10 cellular contexts compared by ENCODE assay signal in the genomic region with DNA sequence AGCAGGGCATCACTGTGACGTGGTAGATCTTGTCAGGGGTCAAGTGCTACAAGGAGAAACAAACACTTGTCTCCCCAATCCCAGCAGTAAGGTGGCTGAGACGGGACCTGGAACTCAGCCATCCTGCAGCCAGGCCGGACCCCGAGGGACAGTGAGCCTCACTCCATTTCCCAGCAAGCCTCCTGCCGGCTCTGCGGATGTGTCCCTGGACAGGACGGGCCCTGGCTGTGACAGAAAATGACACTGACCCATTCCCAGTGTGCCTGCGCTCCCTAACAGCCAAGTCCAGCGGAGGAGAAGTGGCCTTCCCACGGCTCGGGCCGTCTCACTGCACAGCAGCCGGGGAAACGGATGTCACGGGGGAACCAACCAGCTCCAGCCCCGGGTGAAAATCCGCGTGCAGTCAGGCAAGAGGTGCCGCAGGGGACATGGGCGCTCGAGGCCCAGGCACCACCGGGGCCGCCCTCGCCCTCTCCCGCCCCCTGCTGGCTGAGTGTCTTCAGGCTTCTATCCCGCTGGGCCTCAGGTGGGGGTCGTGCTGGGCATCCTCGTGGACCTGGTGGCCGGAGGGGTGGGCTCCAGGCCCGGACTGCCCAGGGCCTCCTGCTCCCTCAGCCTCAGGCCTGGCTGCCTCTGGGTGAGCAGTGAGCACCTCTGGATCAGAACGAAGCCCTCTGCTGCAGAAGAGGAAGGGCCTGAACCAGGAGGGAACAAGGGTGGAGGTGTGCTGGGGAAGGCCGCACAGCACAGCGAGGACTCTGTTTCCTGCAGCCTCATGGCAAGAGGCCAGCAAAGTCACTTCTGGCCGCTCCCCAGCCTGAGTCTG. TPM values are rescaled to one million over a fixed set of nuclear protein-coding genes. Genes with fewer than 3 reads are reported as not detected.
DNase-seq lines count a peak whose midpoint lies in the region; ATAC-seq and TF ChIP-seq lines count a peak whose summit lies in the region.
"Had no signal": no experiment of that assay in that cellular context is flagged by ENCODE, and none has a peak within 500 bp of the region (broad histone marks: within the 10 kb centered on the region; RNA-seq: fewer than 3 reads in every experiment).

No MANE protein-coding gene starts in this region.

- DNase-seq in BE2C: peak; percentile 83
- DNase-seq in H7: peak; percentile 92
- peak; percentile 33 for DNase-seq in activated naive CD4-positive, alpha-beta T cell treated with Interleukin-2 at 50 U/mL for 16 hours
- peak in 1 of 9 donors; percentile 22 for DNase-seq in naive thymus-derived CD4-positive, alpha-beta T cell
- DNase-seq in NCI-H2107 (lab: John Stamatoyannopoulos, UW): no peak
- no peak for DNase-seq in AG08396 (ENCODE audit: low spot score)
- no peak for DNase-seq in activated CD4-positive, CD25-positive, alpha-beta regulatory T cell treated with anti-CD3 and anti-CD28 coated beads, Interleukin-2, amount 50 U/mL, for 72 hours
- DNase-seq in A172 (ENCODE audit: low spot score): no peak
- DNase-seq: midbrain had no signal

- peak; percentile 63 for ATAC-seq in naive thymus-derived CD4-positive, alpha-beta T cell

- no peaks in the 10 kb centered on the region for H3K4me1 ChIP-seq in BE2C
- no peaks in the 10 kb centered on the region for H3K4me1 ChIP-seq in naive thymus-derived CD4-positive, alpha-beta T cell (ENCODE audit: control insufficient read depth in 2 of 2, insufficient read depth in 2 of 2, low read length in 2 of 2)

- H3K36me3 ChIP-seq in BE2C (peaks cover 68% of the 10 kb centered on the region), H7 (replicated peaks; ENCODE audit: control insufficient read depth, insufficient read depth, low read length) (peaks cover 8% of the 10 kb centered on the region)
- peaks cover 0 to 59% (median 7%) of the 10 kb centered on the region in 3 experiments for H3K36me3 ChIP-seq in naive thymus-derived CD4-positive, alpha-beta T cell (ENCODE audit: control insufficient read depth in 2 of 3, insufficient read depth in 3 of 3, low read length in 3 of 3)

- H3K36me3 Mint-ChIP-seq in naive thymus-derived CD4-positive, alpha-beta T cell: peaks cover 0 to 13% (median 3%) of the 10 kb centered on the region in 5 donors

- H3K9me3 Mint-ChIP-seq in naive thymus-derived CD4-positive, alpha-beta T cell: no peaks in the 10 kb centered on the region

- intact Hi-C loops in naive thymus-derived CD4-positive, alpha-beta T cell (cut with micrococcal nuclease): loop anchor here in 1 of 2 donors (1.0 kb wide), 1 partner anchor 22 kb away; no protein-coding TSS in a partner anchor

- H3K4me1 Mint-ChIP-seq in naive thymus-derived CD4-positive, alpha-beta T cell: peaks cover 0 to 15% (median 0%) of the 10 kb centered on the region in 7 donors

- CTCF ChIA-PET in naive thymus-derived CD4-positive, alpha-beta T cell (lab: Charles Lee): interaction anchor here (0.8 to 3.5 kb wide), 5 partner anchors 12 to 23 kb away, joined by 3 to 12 read pairs (median 3); partner anchors contain the start of gene ANTKMT

- no peaks in the 10 kb centered on the region for H3K27me3 Mint-ChIP-seq in naive thymus-derived CD4-positive, alpha-beta T cell

- TF ChIP-seq CTCF in BE2C (IDR thresholded peaks at IDR 0.05; ENCODE audit: low read depth, low read length): peak; percentile 65

- H3K27ac ChIP-seq in naive thymus-derived CD4-positive, alpha-beta T cell (ENCODE audit: low read depth, low read length): no peak overlapping the region
- H3K27ac ChIP-seq: epithelial cell of prostate had no signal

- no peaks in the 10 kb centered on the region for H3K9me3 ChIP-seq in BE2C
- no peaks in the 10 kb centered on the region for H3K9me3 ChIP-seq in naive thymus-derived CD4-positive, alpha-beta T cell (ENCODE audit: control insufficient read depth in 2 of 3, low read length in 3 of 3)

- H3K4me3 Mint-ChIP-seq in naive thymus-derived CD4-positive, alpha-beta T cell: no peak overlapping the region

- H3K4me3 ChIP-seq in BE2C (ENCODE audit: low read depth, low read length) (no peak overlapping the region), H7 (ENCODE audit: insufficient read depth, low read depth, low read length) (no peak overlapping the region)
- H3K4me3 ChIP-seq in naive thymus-derived CD4-positive, alpha-beta T cell (ENCODE audit: low read length): no peak overlapping the region

- no peak overlapping the region for H3K27ac Mint-ChIP-seq in naive thymus-derived CD4-positive, alpha-beta T cell

- no peaks in the 10 kb centered on the region for H3K27me3 ChIP-seq in BE2C
- peaks cover 2% of the 10 kb centered on the region; the same call in 1 of the 2 replicates for H3K27me3 ChIP-seq in H7 (ENCODE audit: control insufficient read depth, insufficient read depth, low read length)
- H3K27me3 ChIP-seq in naive thymus-derived CD4-positive, alpha-beta T cell (ENCODE audit: control insufficient read depth in 2 of 2, insufficient read depth in 2 of 2, low read length in 2 of 2): no peaks in the 10 kb centered on the region

- POLR2A ChIA-PET in naive thymus-derived CD4-positive, alpha-beta T cell (lab: Charles Lee): interaction anchor here (1.2 kb wide), 1 partner anchor 8 kb away, joined by 3 read pairs; the partner anchor contains the start of gene CCDC78

RNA-seq across cellular contexts. Expression of gene HAGHL, which starts 6.7 kb away (rescaled TPM):
- polyA plus RNA-seq in BE2C (2012; ENCODE audit: insufficient read depth, insufficient read length, low read depth): 205 TPM
- total RNA-seq in H7 (2014; rRNA removed; shearing (Covaris generic)): 26.6 and 33.1 TPM in 2 replicates
- 10 to 100 TPM in 3 of 5 experiments, 1 to 10 TPM in 2; 5.5 to 14.6 (median 10.7) TPM for total RNA-seq in naive thymus-derived CD4-positive, alpha-beta T cell
- polyA plus RNA-seq in naive thymus-derived CD4-positive, alpha-beta T cell: 1 to 10 TPM in 1 of 2 donors, under 1 TPM in 1; 0.72 to 1.1 TPM
- 15.0 and 25.3 TPM in 2 replicates for total RNA-seq in A172 (2014; rRNA removed; shearing (Covaris generic))

RNA-seq across cellular contexts. Expression of gene CIAO3, which starts 7.2 kb away (rescaled TPM):
- polyA plus RNA-seq in BE2C (2012; ENCODE audit: insufficient read depth, insufficient read length, low read depth): 95.2 TPM
- 42.6 and 46.1 TPM in 2 replicates for total RNA-seq in H7 (2014; rRNA removed; shearing (Covaris generic))
- 10 to 100 TPM; 39.0 to 55.5 (median 46.1) TPM for total RNA-seq in naive thymus-derived CD4-positive, alpha-beta T cell
- polyA plus RNA-seq in naive thymus-derived CD4-positive, alpha-beta T cell: 10 to 100 TPM; 13.9 to 34.9 TPM
- 45.1 and 47.5 TPM in 2 replicates for total RNA-seq in A172 (2014; rRNA removed; shearing (Covaris generic))

RNA-seq across cellular contexts. Expression of gene CCDC78, which starts 7.4 kb away (rescaled TPM):
- polyA plus RNA-seq in BE2C (2012; ENCODE audit: insufficient read depth, insufficient read length, low read depth): 26.4 TPM
- total RNA-seq in H7 (2014; rRNA removed; shearing (Covaris generic)): 11.3 and 21.0 TPM in 2 replicates
- total RNA-seq in naive thymus-derived CD4-positive, alpha-beta T cell: 1 to 10 TPM; 2.6 to 4.4 (median 3.0) TPM
- polyA plus RNA-seq in naive thymus-derived CD4-positive, alpha-beta T cell: not detected
- 2.1 and 4.0 TPM in 2 replicates for total RNA-seq in A172 (2014; rRNA removed; shearing (Covaris generic))

RNA-seq across cellular contexts. Expression of gene ANTKMT, which starts 12.6 kb away (rescaled TPM):
- 205 TPM for polyA plus RNA-seq in BE2C (2012; ENCODE audit: insufficient read depth, insufficient read length, low read depth)
- 22.6 and 29.8 TPM in 2 replicates for total RNA-seq in H7 (2014; rRNA removed; shearing (Covaris generic))
- total RNA-seq in naive thymus-derived CD4-positive, alpha-beta T cell: 10 to 100 TPM; 11.9 to 20.7 (median 13.6) TPM
- polyA plus RNA-seq in naive thymus-derived CD4-positive, alpha-beta T cell: 10 to 100 TPM; 14.7 to 26.8 TPM
- 83.8 and 94.2 TPM in 2 replicates for total RNA-seq in A172 (2014; rRNA removed; shearing (Covaris generic))

RNA-seq across cellular contexts. Expression of gene METRN, which starts 18.7 kb away (rescaled TPM):
- polyA plus RNA-seq in BE2C (2012; ENCODE audit: insufficient read depth, insufficient read length, low read depth): 294 TPM
- 49.6 and 64.2 TPM in 2 replicates for total RNA-seq in H7 (2014; rRNA removed; shearing (Covaris generic))
- total RNA-seq in naive thymus-derived CD4-positive, alpha-beta T cell: 1 to 10 TPM; 4.8 to 5.1 (median 5.0) TPM
- 1 to 10 TPM; 3.7 to 4.5 TPM for polyA plus RNA-seq in naive thymus-derived CD4-positive, alpha-beta T cell
- 71.9 and 87.2 TPM in 2 replicates for total RNA-seq in A172 (2014; rRNA removed; shearing (Covaris generic))

Comparison
In these comparisons a context has a peak if more than half of its experiments do, and no peak if none do; other contexts are left out.
1. DNase-seq: peak in BE2C (single experiment), H7 (single experiment) and activated naive CD4-positive, alpha-beta T cell treated with Interleukin-2 at 50 U/mL for 16 hours (single experiment); none in NCI-H2107 (single experiment), AG08396 (single experiment), activated CD4-positive, CD25-positive, alpha-beta regulatory T cell treated with anti-CD3 and anti-CD28 coated beads, Interleukin-2, amount 50 U/mL, for 72 hours (single experiment) and A172 (single experiment).